ENCODE assay signal across 9 cellular contexts in the genomic region with DNA sequence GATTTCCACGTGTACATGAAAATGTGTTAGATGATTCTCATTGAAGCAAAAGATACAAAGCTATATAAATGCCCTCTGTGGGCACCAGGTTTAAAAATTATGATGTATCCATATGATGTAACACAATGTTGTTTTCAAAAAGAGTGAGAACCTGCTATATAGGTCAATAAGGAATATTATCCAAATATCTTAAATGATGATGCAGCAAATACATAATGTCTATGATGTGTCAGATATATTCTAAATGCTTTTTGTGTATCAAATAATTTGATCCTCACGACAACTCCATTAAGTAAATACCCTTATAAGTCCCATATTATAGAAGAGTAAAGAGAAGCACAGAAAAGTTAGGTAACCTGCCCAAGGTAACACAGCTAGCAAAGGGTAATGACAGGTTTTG.
"Had no signal": no experiment of that assay in that cellular context is flagged by ENCODE, and none has a peak within 500 bp of the region (broad histone marks: within the 10 kb centered on the region; RNA-seq: fewer than 3 reads in every experiment).

No MANE protein-coding gene starts in this region.

- H3K4me3 ChIP-seq: GM23248, HAP-1 had no signal

- H3K27ac Mint-ChIP-seq: HFFc6, IgD-negative memory B cell had no signal

- ATAC-seq: HCT116 had no signal

- H3K9ac ChIP-seq: GM23248 had no signal

- H3K4me3 Mint-ChIP-seq: IgD-negative memory B cell had no signal

- DNase-seq: GM23248, GOT3, H7, HFFc6, KG1 had no signal

- H3K9me3 ChIP-seq: HAP-1 had no signal

- H3K27ac ChIP-seq: GM23248, HL-60 had no signal

- H3K9me3 Mint-ChIP-seq: HFFc6, IgD-negative memory B cell had no signal

- H3K36me3 Mint-ChIP-seq: IgD-negative memory B cell had no signal

- H3K36me3 ChIP-seq: HAP-1 had no signal
